11 cellular contexts compared by ENCODE assay signal in the genomic region with DNA sequence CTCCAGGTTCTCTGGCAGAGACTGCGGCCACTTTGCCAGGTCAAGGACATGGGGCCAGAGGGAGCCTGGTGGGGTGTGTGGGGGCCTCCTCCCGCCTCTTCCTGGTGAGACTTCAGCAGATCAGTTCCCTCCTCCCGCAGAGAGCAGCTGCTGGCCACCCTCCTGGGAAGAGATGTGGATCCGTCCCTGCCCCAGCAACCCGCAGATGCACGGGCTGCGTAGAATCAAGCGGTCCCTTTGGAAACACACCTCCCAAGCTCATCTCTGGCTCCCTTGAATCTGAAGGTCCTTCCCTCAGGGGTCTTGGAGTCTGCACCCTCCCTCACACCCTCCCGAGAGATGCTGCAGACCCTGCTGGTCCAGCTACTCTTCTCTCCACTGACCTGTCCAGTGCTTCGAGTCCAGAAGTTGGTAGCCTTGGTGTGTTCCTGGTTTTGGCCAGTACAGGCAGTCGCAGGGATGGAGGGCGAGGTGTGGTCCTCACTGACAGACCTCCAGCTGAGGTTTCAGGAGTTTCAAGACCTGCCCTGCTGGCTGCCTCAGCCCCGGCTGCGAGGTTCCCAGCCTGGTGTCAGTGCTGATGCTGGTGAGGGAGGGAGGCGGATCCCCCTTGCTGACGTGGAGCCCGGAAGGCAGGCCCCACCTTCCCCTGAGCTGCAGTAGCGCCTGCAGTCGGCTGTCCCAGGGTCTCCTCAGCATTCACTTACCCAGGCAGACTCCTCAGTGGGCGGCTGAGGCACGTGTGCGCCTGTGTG. TPM values are rescaled to one million over a fixed set of nuclear protein-coding genes. Genes with fewer than 3 reads are reported as not detected.
DNase-seq lines count a peak whose midpoint lies in the region; ATAC-seq and TF ChIP-seq lines count a peak whose summit lies in the region.
"Had no signal": no experiment of that assay in that cellular context is flagged by ENCODE, and none has a peak within 500 bp of the region (broad histone marks: within the 10 kb centered on the region; RNA-seq: fewer than 3 reads in every experiment).

A gene with protein sequence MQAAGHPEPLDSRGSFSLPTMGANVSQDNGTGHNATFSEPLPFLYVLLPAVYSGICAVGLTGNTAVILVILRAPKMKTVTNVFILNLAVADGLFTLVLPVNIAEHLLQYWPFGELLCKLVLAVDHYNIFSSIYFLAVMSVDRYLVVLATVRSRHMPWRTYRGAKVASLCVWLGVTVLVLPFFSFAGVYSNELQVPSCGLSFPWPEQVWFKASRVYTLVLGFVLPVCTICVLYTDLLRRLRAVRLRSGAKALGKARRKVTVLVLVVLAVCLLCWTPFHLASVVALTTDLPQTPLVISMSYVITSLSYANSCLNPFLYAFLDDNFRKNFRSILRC (minus strand): TSS at position 585 of the 755 bp plus-strand sequence. CDS start 734 bp downstream, outside the sequence.

- WGBS in testis, 2 donors = 65 to 73% methylated on average over 10 to 22 of the region's 22 CpGs

- H3K4me1 ChIP-seq in right atrium auricular region = peaks cover 0 to 7% of the 10 kb centered on the region in 2 donors
- peaks cover 5% of the 10 kb centered on the region for H3K4me1 ChIP-seq in testis

- H3K36me3 ChIP-seq in right atrium auricular region = no peaks in the 10 kb centered on the region
- H3K36me3 ChIP-seq in testis (ENCODE audit: low read depth, missing control alignments) = no peaks in the 10 kb centered on the region
- H3K36me3 ChIP-seq in WERI-Rb-1 = no peaks in the 10 kb centered on the region
- H3K36me3 ChIP-seq: thyroid gland had no signal

- TF ChIP-seq CTCF in right atrium auricular region (IDR thresholded peaks at IDR 0.05) = no peak
- TF ChIP-seq CTCF in testis (IDR thresholded peaks at IDR 0.05) = no peak
- TF ChIP-seq CTCF in WERI-Rb-1 (IDR thresholded peaks at IDR 0.05; ENCODE audit: low read depth, low read length) = no peak

- H3K4me3 ChIP-seq in right atrium auricular region (no peak within 1 kb of the TSS), testis (no peak within 1 kb of the TSS), WERI-Rb-1 (ENCODE audit: low read depth, low read length) (no peak within 1 kb of the TSS)
- H3K4me3 ChIP-seq: thyroid gland had no signal

- H3K27ac ChIP-seq in right atrium auricular region (no peak within 1 kb of the TSS), testis (no peak within 1 kb of the TSS), WERI-Rb-1 (no peak within 1 kb of the TSS)
- H3K27ac ChIP-seq: thyroid gland had no signal

- intact Hi-C loops in cardiac septum (cut with DNase I) = no loop called here
- intact Hi-C loops in testis (cut with DNase I; ENCODE audit: low total_unique reads) = no loop called here

- H3K9me3 ChIP-seq in right atrium auricular region = no peaks in the 10 kb centered on the region
- no peaks in the 10 kb centered on the region for H3K9me3 ChIP-seq in testis
- no peaks in the 10 kb centered on the region for H3K9me3 ChIP-seq in WERI-Rb-1 (ENCODE audit: severe bottlenecking)
- H3K9me3 ChIP-seq: thyroid gland had no signal

- DNase-seq in cardiac septum (ENCODE audit: low spot score) (peak; percentile 71), right atrium auricular region (ENCODE audit: low spot score) (no peak), iPS-NIHi7 (ENCODE audit: extremely low spot score) (peak; percentile 73), testis (peak; percentile 12), putamen (ENCODE audit: low spot score) (no peak), WERI-Rb-1 (no peak)
- DNase-seq in activated CD8-positive, alpha-beta memory T cell treated with anti-CD3 and anti-CD28 coated beads, Interleukin-2, amount 50 U/mL, for 48 hours = peak; percentile 59
- DNase-seq: CD4-positive, alpha-beta memory T cell; NCI-H1105; thyroid gland had no signal

- TF ChIP-seq POLR2A in testis (IDR thresholded peaks at IDR 0.05) = no peak

- no peak for ATAC-seq in GM21723 (IDR thresholded peaks at IDR 0.05; ENCODE audit: unreplicated experiment)

- no peaks in the 10 kb centered on the region for H3K27me3 ChIP-seq in right atrium auricular region
- no peaks in the 10 kb centered on the region for H3K27me3 ChIP-seq in testis
- H3K27me3 ChIP-seq in WERI-Rb-1 (ENCODE audit: insufficient read depth, low read depth, severe bottlenecking) = no peaks in the 10 kb centered on the region
- H3K27me3 ChIP-seq: thyroid gland had no signal

RNA-seq across cellular contexts. Expression of the gene that starts here (rescaled TPM):
- total RNA-seq in cardiac septum (not detected), right atrium auricular region (not detected), testis (under 1 TPM in 1 of 2 donors, not detected in 1; 0.19 TPM)
- not detected for polyA plus RNA-seq in testis (ENCODE audit: insufficient read depth, low read depth, low replicate concordance)
- total RNA-seq: CD4-positive, alpha-beta memory T cell; thyroid gland had no signal
- polyA plus RNA-seq: CD4-positive, alpha-beta memory T cell had no signal

Comparison
In these comparisons a context has a peak if more than half of its experiments do, and no peak if none do; other contexts are left out.
1. Peak in DNase-seq in cardiac septum; RNA of the gene not detected or under 1 TPM.
2. Peak in DNase-seq in testis; RNA of the gene not detected or under 1 TPM.
3. DNase-seq: peak in activated CD8-positive, alpha-beta memory T cell treated with anti-CD3 and anti-CD28 coated beads, Interleukin-2, amount 50 U/mL, for 48 hours (single experiment) and iPS-NIHi7 (single experiment); none in right atrium auricular region (single experiment), putamen (single experiment) and WERI-Rb-1 (single experiment).